2 cellular contexts compared by ENCODE assay signal in genomic region chr5:177092178-177093081, GRCh38.
TF ChIP-seq lines count a peak whose summit lies in the region.

No MANE protein-coding gene starts in this region.

TF ChIP-seq in HepG2, 621 proteins besides CTCF, POLR2A, EP300 and RAD21:
- TF ChIP-seq ZIK1 (CRISPR knock-in tag; IDR thresholded peaks at IDR 0.05; ENCODE audit: borderline replicate concordance, low read depth): no peak
- no peak for TF ChIP-seq NCOA5 (CRISPR knock-in tag; IDR thresholded peaks at IDR 0.05)
- TF ChIP-seq AGO2 (optimal IDR thresholded peaks at IDR 0.05; ENCODE audit: low read depth, low read length): peak; percentile 83
- peak; percentile 15; the same call in 1 of the 2 replicates for TF ChIP-seq POLR2AphosphoS5 (IDR thresholded peaks at IDR 0.05; ENCODE audit: low read depth, low read length)
- no peak for TF ChIP-seq KDM3A (CRISPR knock-in tag; IDR thresholded peaks at IDR 0.05; ENCODE audit: low read depth)
- no peak for TF ChIP-seq ZBTB1 (CRISPR knock-in tag; IDR thresholded peaks at IDR 0.05; ENCODE audit: borderline replicate concordance)
- TF ChIP-seq ZNF136 (CRISPR knock-in tag; IDR thresholded peaks at IDR 0.05; ENCODE audit: low read depth): no peak
- TF ChIP-seq FOXK1 (CRISPR knock-in tag; IDR thresholded peaks at IDR 0.05; ENCODE audit: borderline replicate concordance, low read depth): no peak
- TF ChIP-seq ATF5 (CRISPR knock-in tag; IDR thresholded peaks at IDR 0.05; ENCODE audit: low read depth): no peak
- TF ChIP-seq ZBTB49 (CRISPR knock-in tag; IDR thresholded peaks at IDR 0.05; ENCODE audit: borderline replicate concordance): no peak
- no peak for TF ChIP-seq SMARCE1 (IDR thresholded peaks at IDR 0.05; ENCODE audit: borderline replicate concordance)
- TF ChIP-seq IRF2 (CRISPR knock-in tag; IDR thresholded peaks at IDR 0.05): no peak
- TF ChIP-seq SNAPC4 (CRISPR knock-in tag; IDR thresholded peaks at IDR 0.05): no peak
- TF ChIP-seq ZNF674 (CRISPR knock-in tag; IDR thresholded peaks at IDR 0.05; ENCODE audit: low read depth): no peak
- TF ChIP-seq ZMYM2 (CRISPR knock-in tag; IDR thresholded peaks at IDR 0.05): no peak
- TF ChIP-seq KMT2B (CRISPR knock-in tag; IDR thresholded peaks at IDR 0.05): no peak
- TF ChIP-seq TCF12 (IDR thresholded peaks at IDR 0.05): no peak
- TF ChIP-seq TCF12 (CRISPR knock-in tag; IDR thresholded peaks at IDR 0.05): no peak
- peak; percentile 78 for TF ChIP-seq RBFOX2 (IDR thresholded peaks at IDR 0.05; ENCODE audit: low read depth, low read length)
- TF ChIP-seq ZSCAN9 (CRISPR knock-in tag; IDR thresholded peaks at IDR 0.05; ENCODE audit: borderline replicate concordance): no peak
- no peak for TF ChIP-seq LCORL (IDR thresholded peaks at IDR 0.05)
- TF ChIP-seq LCORL (CRISPR knock-in tag; IDR thresholded peaks at IDR 0.05): no peak
- TF ChIP-seq ZNF703 (CRISPR knock-in tag; IDR thresholded peaks at IDR 0.05; ENCODE audit: borderline replicate concordance): no peak
- no peak for TF ChIP-seq ZNF496 (CRISPR knock-in tag; IDR thresholded peaks at IDR 0.05; ENCODE audit: insufficient replicate concordance)

TF ChIP-seq in K562, 482 proteins besides CTCF, POLR2A, EP300 and RAD21:
- peak; percentile 26; the same call in 1 of the 2 replicates for TF ChIP-seq POLR2G (IDR thresholded peaks at IDR 0.05; ENCODE audit: low read depth, low read length)
- TF ChIP-seq ZNF518B (CRISPR knock-in tag; IDR thresholded peaks at IDR 0.05): no peak
